ENCODE assay signal across 14 cellular contexts in genomic region chr9:90805006-90805993, GRCh38. TPM values are rescaled to one million over a fixed set of nuclear protein-coding genes. Genes with fewer than 3 reads are reported as not detected.
DNase-seq lines count a peak whose midpoint lies in the region; ATAC-seq and TF ChIP-seq lines count a peak whose summit lies in the region.
"Had no signal": no experiment of that assay in that cellular context is flagged by ENCODE, and none has a peak within 500 bp of the region (broad histone marks: within the 10 kb centered on the region; RNA-seq: fewer than 3 reads in every experiment).

No MANE protein-coding gene starts in this region.

- no peaks in the 10 kb centered on the region; the same call in 1 of the 2 replicates for H3K9me3 ChIP-seq in SK-N-SH
- H3K9me3 ChIP-seq in endodermal cell (ENCODE audit: control insufficient read depth, low read length) = no peaks in the 10 kb centered on the region

- H3K36me3 ChIP-seq in SK-N-SH (replicated peaks in 1 of 2; ENCODE audit: control insufficient read depth in 1 of 2, insufficient read depth in 2 of 2, low read length in 1 of 2) = no peaks in the 10 kb centered on the region
- H3K36me3 ChIP-seq in brain microvascular endothelial cell (replicated peaks) = no peaks in the 10 kb centered on the region
- H3K36me3 ChIP-seq in endodermal cell (ENCODE audit: control insufficient read depth, insufficient read depth, low read length) = no peaks in the 10 kb centered on the region

- no peak for TF ChIP-seq CTCF in SK-N-SH (IDR thresholded peaks at IDR 0.05)
- TF ChIP-seq CTCF in activated B cell treated with CpG ODN at 0.5 μM for 24 hours (IDR thresholded peaks at IDR 0.05) = no peak
- no peak for TF ChIP-seq CTCF in brain microvascular endothelial cell (IDR thresholded peaks at IDR 0.05; ENCODE audit: low read depth, low read length, missing control alignments)
- TF ChIP-seq CTCF in endodermal cell (conservative IDR thresholded peaks at IDR 0.05) = no peak

- H3K27ac ChIP-seq in SK-N-SH (ENCODE audit: low read depth in 2 of 2, low read length in 1 of 2) = no peak overlapping the region
- H3K27ac ChIP-seq in brain microvascular endothelial cell = no peak overlapping the region
- no peak overlapping the region for H3K27ac ChIP-seq in endodermal cell (ENCODE audit: low read depth, low read length)

- POLR2A ChIA-PET in SK-N-SH (lab: Yijun Ruan, JAX) (no interaction called here), activated B cell treated with CpG ODN at 0.5 μM for 24 hours (lab: Charles Lee) (interaction anchor here (0.9 to 3.0 kb wide), 7 partner anchors 8 to 34 kb away, joined by 3 to 32 read pairs (median 10); no protein-coding TSS in a partner anchor)

- 31% methylated on average over 6 of the region's 6 CpGs for WGBS in SK-N-SH (ENCODE audit: low lambda C conversion rate)
- 88 to 100% methylated on average over 1 to 6 of the region's 6 CpGs for WGBS in endodermal cell (ENCODE audit: insufficient coverage in 1 of 2, insufficient read length in 1 of 2), 2 experiments

- TF ChIP-seq RAD21 in SK-N-SH (IDR thresholded peaks at IDR 0.05; ENCODE audit: low read length) = no peak

- no peak for TF ChIP-seq EP300 in SK-N-SH (IDR thresholded peaks at IDR 0.05; ENCODE audit: borderline replicate concordance in 1 of 2, low read depth in 1 of 2, low read length in 1 of 2)

- no peak overlapping the region for H3K4me2 ChIP-seq in SK-N-SH

- H3K4me1 ChIP-seq in SK-N-SH (ENCODE audit: control insufficient read depth in 1 of 2, insufficient read depth in 2 of 2, low read depth in 1 of 2, low read length in 1 of 2) (peaks cover 0 to 10% of the 10 kb centered on the region in 2 experiments; a peak in 1 of 4 replicates), endodermal cell (ENCODE audit: control insufficient read depth, insufficient read depth, low read length) (peaks cover 5% of the 10 kb centered on the region)

- peaks cover 89% of the 10 kb centered on the region for H3K4me1 Mint-ChIP-seq in activated B cell treated with CpG ODN at 0.5 μM for 24 hours
- peaks cover 22% of the 10 kb centered on the region for H3K4me1 Mint-ChIP-seq in activated naive CD8-positive, alpha-beta T cell treated with anti-CD3 and anti-CD28 coated beads, Interleukin-2, amount 50 U/mL, for 24 hours
- H3K4me1 Mint-ChIP-seq in endodermal cell = no peaks in the 10 kb centered on the region

- H4K20me1 ChIP-seq in SK-N-SH (ENCODE audit: insufficient read depth) = no peaks in the 10 kb centered on the region

- no peaks in the 10 kb centered on the region for H3K9me3 Mint-ChIP-seq in activated B cell treated with CpG ODN at 0.5 μM for 24 hours
- H3K9me3 Mint-ChIP-seq in activated naive CD8-positive, alpha-beta T cell treated with anti-CD3 and anti-CD28 coated beads, Interleukin-2, amount 50 U/mL, for 24 hours = no peaks in the 10 kb centered on the region
- no peaks in the 10 kb centered on the region for H3K9me3 Mint-ChIP-seq in endodermal cell
- H3K9me3 Mint-ChIP-seq: H9, T-cell had no signal

- in situ Hi-C loops in brain microvascular endothelial cell (cut with HindIII; ENCODE audit: low pct_ligation_motif_present, low sequenced_read_pairs) = no loop called here

- H3K4me3 Mint-ChIP-seq in activated B cell treated with CpG ODN at 0.5 μM for 24 hours (peak overlapping the region; percentile 94), endodermal cell (no peak overlapping the region)
- no peak overlapping the region for H3K4me3 Mint-ChIP-seq in activated naive CD8-positive, alpha-beta T cell treated with anti-CD3 and anti-CD28 coated beads, Interleukin-2, amount 50 U/mL, for 24 hours
- H3K4me3 Mint-ChIP-seq: H9 had no signal

- ATAC-seq in SK-N-SH treated with all-trans-retinoic acid at 6 μM for 48 hours = no peak
- ATAC-seq in activated B cell treated with CpG ODN at 0.5 μM for 24 hours (ENCODE audit: low read depth) = no peak
- no peak for ATAC-seq in HG03196 (IDR thresholded peaks at IDR 0.05; ENCODE audit: unreplicated experiment)
- no peak for ATAC-seq in activated naive CD8-positive, alpha-beta T cell treated with anti-CD3 and anti-CD28 coated beads, Interleukin-2, amount 50 U/mL, for 24 hours
- ATAC-seq: T-cell had no signal

- CTCF ChIA-PET in SK-N-SH (lab: Yijun Ruan, JAX) = no interaction called here
- CTCF ChIA-PET in activated B cell treated with CpG ODN at 0.5 μM for 24 hours (lab: Charles Lee) = no interaction called here

- no peak overlapping the region for H2AFZ ChIP-seq in SK-N-SH (ENCODE audit: low read depth)

- intact Hi-C loops in activated B cell treated with CpG ODN at 0.5 μM for 24 hours (cut with micrococcal nuclease) = loop anchor here (10.0 kb wide), 2 partner anchors 1400 to 1490 kb away; partner anchors contain the start of genes CKS2 and SECISBP2

- H3F3A ChIP-seq in SK-N-SH (replicated peaks; ENCODE audit: insufficient read depth) = no peaks in the 10 kb centered on the region

- H3K4me3 ChIP-seq in SK-N-SH (ENCODE audit: low read depth in 2 of 2, low read length in 1 of 2) (no peak overlapping the region), brain microvascular endothelial cell (ENCODE audit: low read depth, low read length) (no peak overlapping the region), endodermal cell (ENCODE audit: low read length) (no peak overlapping the region)

- H3K36me3 Mint-ChIP-seq in activated B cell treated with CpG ODN at 0.5 μM for 24 hours (ENCODE audit: low read depth) (peaks cover 56% of the 10 kb centered on the region), endodermal cell (ENCODE audit: low read depth) (no peaks in the 10 kb centered on the region)
- H3K36me3 Mint-ChIP-seq in activated naive CD8-positive, alpha-beta T cell treated with anti-CD3 and anti-CD28 coated beads, Interleukin-2, amount 50 U/mL, for 24 hours (ENCODE audit: low read depth) = no peaks in the 10 kb centered on the region
- H3K36me3 Mint-ChIP-seq: T-cell had no signal

- H3K27ac Mint-ChIP-seq in activated B cell treated with CpG ODN at 0.5 μM for 24 hours = peak overlapping the region; percentile 94
- no peak overlapping the region for H3K27ac Mint-ChIP-seq in activated naive CD8-positive, alpha-beta T cell treated with anti-CD3 and anti-CD28 coated beads, Interleukin-2, amount 50 U/mL, for 24 hours
- H3K27ac Mint-ChIP-seq in endodermal cell = no peak overlapping the region
- H3K27ac Mint-ChIP-seq: H9, T-cell had no signal

- DNase-seq in SK-N-SH = peak; percentile 22
- peak; percentile 88 for DNase-seq in NCI-H2171 treated with DMSO at 0.1 percent for 48 hours (lab: John Stamatoyannopoulos, UW)
- DNase-seq in activated B cell treated with CpG ODN at 0.5 μM for 24 hours = no peak
- no peak for DNase-seq in activated naive CD8-positive, alpha-beta T cell treated with anti-CD3 and anti-CD28 coated beads, Interleukin-2, amount 50 U/mL, for 24 hours
- no peak for DNase-seq in brain microvascular endothelial cell
- DNase-seq in endodermal cell = no peak
- DNase-seq: amygdala, H9, hippocampal formation, NCI-H446 treated with DMSO at 0.1 percent for 48 hours, T-cell had no signal

- H3K27me3 Mint-ChIP-seq in activated B cell treated with CpG ODN at 0.5 μM for 24 hours = no peaks in the 10 kb centered on the region
- H3K27me3 Mint-ChIP-seq in activated naive CD8-positive, alpha-beta T cell treated with anti-CD3 and anti-CD28 coated beads, Interleukin-2, amount 50 U/mL, for 24 hours = peaks cover 37% of the 10 kb centered on the region
- peaks cover 51% of the 10 kb centered on the region for H3K27me3 Mint-ChIP-seq in endodermal cell (ENCODE audit: insufficient read depth)

- H3K27me3 ChIP-seq in SK-N-SH (ENCODE audit: insufficient read depth) (no peaks in the 10 kb centered on the region), brain microvascular endothelial cell (replicated peaks) (peaks cover 22% of the 10 kb centered on the region), endodermal cell (ENCODE audit: control insufficient read depth, insufficient read depth, low read length, poor library complexity, severe bottlenecking) (peaks cover 51% of the 10 kb centered on the region)

- no peaks in the 10 kb centered on the region for H3K79me2 ChIP-seq in SK-N-SH (ENCODE audit: insufficient read depth)

- H3K9ac ChIP-seq in SK-N-SH (no peak overlapping the region), endodermal cell (ENCODE audit: extremely low read depth, low read length, poor library complexity, severe bottlenecking) (no peak overlapping the region)

- H3K9me2 ChIP-seq in SK-N-SH = no peaks in the 10 kb centered on the region

TF ChIP-seq in SK-N-SH treated with all-trans-retinoic acid at 6 μM for 48 hours, 23 proteins besides CTCF, POLR2A, EP300 and RAD21 (continues in another document):
- TF ChIP-seq, protein P1, sequence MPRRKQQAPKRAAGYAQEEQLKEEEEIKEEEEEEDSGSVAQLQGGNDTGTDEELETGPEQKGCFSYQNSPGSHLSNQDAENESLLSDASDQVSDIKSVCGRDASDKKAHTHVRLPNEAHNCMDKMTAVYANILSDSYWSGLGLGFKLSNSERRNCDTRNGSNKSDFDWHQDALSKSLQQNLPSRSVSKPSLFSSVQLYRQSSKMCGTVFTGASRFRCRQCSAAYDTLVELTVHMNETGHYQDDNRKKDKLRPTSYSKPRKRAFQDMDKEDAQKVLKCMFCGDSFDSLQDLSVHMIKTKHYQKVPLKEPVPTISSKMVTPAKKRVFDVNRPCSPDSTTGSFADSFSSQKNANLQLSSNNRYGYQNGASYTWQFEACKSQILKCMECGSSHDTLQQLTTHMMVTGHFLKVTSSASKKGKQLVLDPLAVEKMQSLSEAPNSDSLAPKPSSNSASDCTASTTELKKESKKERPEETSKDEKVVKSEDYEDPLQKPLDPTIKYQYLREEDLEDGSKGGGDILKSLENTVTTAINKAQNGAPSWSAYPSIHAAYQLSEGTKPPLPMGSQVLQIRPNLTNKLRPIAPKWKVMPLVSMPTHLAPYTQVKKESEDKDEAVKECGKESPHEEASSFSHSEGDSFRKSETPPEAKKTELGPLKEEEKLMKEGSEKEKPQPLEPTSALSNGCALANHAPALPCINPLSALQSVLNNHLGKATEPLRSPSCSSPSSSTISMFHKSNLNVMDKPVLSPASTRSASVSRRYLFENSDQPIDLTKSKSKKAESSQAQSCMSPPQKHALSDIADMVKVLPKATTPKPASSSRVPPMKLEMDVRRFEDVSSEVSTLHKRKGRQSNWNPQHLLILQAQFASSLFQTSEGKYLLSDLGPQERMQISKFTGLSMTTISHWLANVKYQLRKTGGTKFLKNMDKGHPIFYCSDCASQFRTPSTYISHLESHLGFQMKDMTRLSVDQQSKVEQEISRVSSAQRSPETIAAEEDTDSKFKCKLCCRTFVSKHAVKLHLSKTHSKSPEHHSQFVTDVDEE (CRISPR knock-in tag; IDR thresholded peaks at IDR 0.05) = no peak
- no peak for TF ChIP-seq ISL1 (CRISPR knock-in tag; IDR thresholded peaks at IDR 0.05)
- TF ChIP-seq CSDC2 (CRISPR knock-in tag; IDR thresholded peaks at IDR 0.05) = no peak

RNA-seq across cellular contexts. Expression of gene SYK, which starts 3.7 kb away (rescaled TPM):
- polyA plus RNA-seq in SK-N-SH (2012; rRNA removed) = not detected in 2 replicates
- polyA plus RNA-seq in SK-N-SH (2012; cell fraction: cytosol; rRNA removed) = not detected in 2 replicates
- not detected in 2 replicates for polyA plus RNA-seq in SK-N-SH (2012; cell fraction: nucleus; rRNA removed)
- total RNA-seq in activated B cell treated with CpG ODN at 0.5 μM for 24 hours (222 and 237 TPM in 2 replicates), endodermal cell (1 to 10 TPM; 2.5 to 6.0 TPM)
- polyA plus RNA-seq in endodermal cell (2013, experiment 1 of 2) = 0.14 TPM
- 0.08 TPM for polyA plus RNA-seq in endodermal cell (2013, experiment 2 of 2)
- polyA plus RNA-seq: AG04450 had no signal

Comparison
In these comparisons a context has a peak if more than half of its experiments do, and no peak if none do; other contexts are left out.
1. DNase-seq: peak in SK-N-SH (single experiment) and NCI-H2171 treated with DMSO at 0.1 percent for 48 hours (single experiment); none in activated B cell treated with CpG ODN at 0.5 μM for 24 hours (single experiment), activated naive CD8-positive, alpha-beta T cell treated with anti-CD3 and anti-CD28 coated beads, Interleukin-2, amount 50 U/mL, for 24 hours (single experiment), brain microvascular endothelial cell (single experiment) and endodermal cell (single experiment).
2. RNA of gene SYK, which starts 3.7 kb away (total RNA-seq): 222 to 237 TPM in activated B cell treated with CpG ODN at 0.5 μM for 24 hours; 2.5 to 6.0 TPM in endodermal cell; every median in the first group is over 10 times any median in the second.